Comparison of ENCODE assay signal across 1 cellular context in the genomic region with DNA sequence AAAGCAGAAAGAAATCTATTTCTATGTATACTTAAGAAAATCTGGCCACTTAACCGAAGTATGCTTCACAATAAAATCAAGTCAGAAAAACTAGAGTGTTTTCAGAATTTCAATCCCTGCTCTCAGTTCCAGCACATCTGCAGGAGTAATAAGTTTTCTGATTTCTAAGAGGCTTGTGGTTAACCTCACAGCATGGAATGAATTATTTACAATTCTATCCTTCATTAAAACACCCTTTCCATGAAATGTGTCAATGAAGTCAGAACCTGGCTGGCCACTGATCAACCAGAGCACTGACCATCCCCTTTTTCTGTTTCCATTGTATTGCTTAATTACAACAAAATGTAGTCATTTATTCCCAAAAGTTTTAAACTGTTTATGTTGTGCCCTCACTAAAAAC.
TF ChIP-seq lines count a peak whose summit lies in the region.

No MANE protein-coding gene starts in this region.

TF ChIP-seq in SK-N-SH treated with all-trans-retinoic acid at 6 μM for 48 hours, 23 proteins besides CTCF, POLR2A, EP300 and RAD21 (continued from another document):
- no peak for TF ChIP-seq CREB5 (CRISPR knock-in tag; IDR thresholded peaks at IDR 0.05; ENCODE audit: low read depth)
- no peak for TF ChIP-seq ZC3H10 (CRISPR knock-in tag; IDR thresholded peaks at IDR 0.05)
